In the genomic region with DNA sequence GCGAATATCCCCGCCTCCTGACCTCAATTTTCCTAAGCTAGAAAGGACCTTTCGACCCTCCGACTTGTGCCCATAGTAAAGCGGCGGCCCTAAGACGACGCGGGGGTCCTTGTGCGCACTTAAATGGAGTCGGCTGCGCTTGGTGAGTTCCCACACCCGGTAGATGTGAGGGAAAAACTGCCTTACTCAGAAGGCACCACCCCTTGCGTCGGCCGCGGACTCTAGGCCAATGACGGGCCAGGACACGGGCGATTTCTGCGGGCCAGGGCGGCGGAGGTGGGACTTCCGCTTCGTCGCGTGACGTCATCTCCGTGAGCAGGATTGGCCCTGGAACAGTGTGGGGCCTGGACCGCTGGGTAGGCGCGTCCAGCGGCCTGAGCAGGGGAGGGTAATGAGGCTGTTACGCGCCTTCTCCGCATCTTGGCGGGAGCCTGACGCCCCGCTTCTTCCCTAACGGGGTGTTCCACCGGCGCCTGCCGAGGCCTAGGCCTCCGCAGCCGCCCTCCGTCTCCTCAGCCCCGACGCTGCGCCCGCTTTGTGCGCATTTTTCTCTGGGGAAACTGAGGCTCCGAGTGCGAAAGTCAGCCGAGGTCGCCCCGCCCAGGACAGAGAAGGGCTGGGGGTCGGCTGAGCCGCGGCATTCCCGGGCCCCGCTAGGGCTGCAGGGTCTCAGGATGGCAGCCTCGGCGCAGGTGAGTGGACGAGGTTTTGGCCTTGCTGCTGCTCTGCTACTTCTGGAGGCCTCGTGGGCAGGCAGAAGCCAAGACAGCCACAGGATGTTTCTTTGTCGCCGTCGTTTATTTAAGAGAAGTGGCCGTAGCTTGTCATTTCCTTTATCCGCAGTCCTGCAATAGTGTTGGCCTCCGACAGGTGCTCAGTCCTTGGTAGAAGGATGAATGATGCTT, we compare ENCODE assay signal across 8 cellular contexts. TPM values are rescaled to one million over a fixed set of nuclear protein-coding genes. Genes with fewer than 3 reads are reported as not detected.
DNase-seq lines count a peak whose midpoint lies in the region; ATAC-seq, FAIRE-seq and TF ChIP-seq lines count a peak whose summit lies in the region.

A gene (plus strand): TSS at position 293 of the 905 bp plus-strand sequence. CDS start 382 bp downstream, at position 675.

- ATAC-seq in GM18498 (IDR thresholded peaks at IDR 0.05; ENCODE audit: unreplicated experiment) (peak; percentile 96), HG02938 (IDR thresholded peaks at IDR 0.05; ENCODE audit: unreplicated experiment) (peak; percentile 96), right cardiac atrium (peak; percentile 99), psoas muscle (peak; percentile 97 to 99 (median 98))

- H3K9me3 ChIP-seq in ascending aorta (peaks cover 20 to 37% of the 10 kb centered on the region in 2 donors), right cardiac atrium (ENCODE audit: control insufficient read depth, low read length) (no peaks in the 10 kb centered on the region), psoas muscle (peaks cover 4% of the 10 kb centered on the region)

- TF ChIP-seq CTCF in ascending aorta (IDR thresholded peaks at IDR 0.05) (no peak), psoas muscle (IDR thresholded peaks at IDR 0.05) (no peak)

- H3K27me3 ChIP-seq in ascending aorta (no peaks in the 10 kb centered on the region), right cardiac atrium (ENCODE audit: control insufficient read depth, insufficient read depth) (no peaks in the 10 kb centered on the region), psoas muscle (ENCODE audit: insufficient read depth in 3 of 3, low read length in 2 of 3) (peaks cover 0 to 3% (median 0%) of the 10 kb centered on the region in 3 donors)

- peak; percentile 93 for FAIRE-seq in urothelium cell line (lab: Jason Lieb, UNC)

- peaks cover 0 to 6% of the 10 kb centered on the region in 2 donors for H3K4me1 ChIP-seq in ascending aorta
- H3K4me1 ChIP-seq in right cardiac atrium (ENCODE audit: control insufficient read depth, insufficient read depth, low read length): no peaks in the 10 kb centered on the region
- H3K4me1 ChIP-seq in psoas muscle: peaks cover 12% of the 10 kb centered on the region

- DNase-seq in NCI-H187 (lab: John Stamatoyannopoulos, UW) (peak; percentile 89 to 94), T-helper 2 cell (peak; percentile 75 to 97 (median 85)), ascending aorta (ENCODE audit: low spot score in 2 of 2) (peak; percentile 82 to 95), right cardiac atrium (peak; percentile 97 to 99 (median 99)), psoas muscle (peak; percentile 97 to 98), urothelium cell line (ENCODE audit: low spot score) (peak; percentile 97)

- H3K27ac ChIP-seq in ascending aorta: peak within 1 kb of the TSS; percentile 82 to 87
- H3K27ac ChIP-seq in right cardiac atrium (ENCODE audit: low read length): peak within 1 kb of the TSS; percentile 83
- peak within 1 kb of the TSS; percentile 92 for H3K27ac ChIP-seq in psoas muscle

- H3K4me3 ChIP-seq in ascending aorta (peak within 1 kb of the TSS; percentile 65 to 69), right cardiac atrium (ENCODE audit: low read length) (peak within 1 kb of the TSS; percentile 73), psoas muscle (peak within 1 kb of the TSS; percentile 84)

- WGBS in right cardiac atrium: under 1% methylated on average over 71 of the region's 71 CpGs
- 0 to 1% (median 0%) methylated on average over 66 to 71 of the region's 71 CpGs for WGBS in psoas muscle, 3 donors

- peaks cover 22 to 26% of the 10 kb centered on the region in 2 donors for H3K36me3 ChIP-seq in ascending aorta
- peaks cover 5 to 23% of the 10 kb centered on the region in 2 donors for H3K36me3 ChIP-seq in psoas muscle (ENCODE audit: insufficient read depth in 1 of 2, low read depth in 1 of 2)

- intact Hi-C loops in ascending aorta (cut with DNase I) (loop anchor here (1.0 to 2.0 kb wide), 2 partner anchors 40 to 43 kb away; a partner anchor contains a TSS), right cardiac atrium (cut with DNase I) (no loop called here), psoas muscle (cut with DNase I) (loop anchor here (1.0 to 10.0 kb wide), 3 partner anchors 30 to 76 kb away; a partner anchor contains a TSS)

RNA-seq across cellular contexts. Expression of the gene that starts here (rescaled TPM):
- total RNA-seq in ascending aorta: 4.5 TPM
- 1 to 10 TPM; 5.8 to 7.6 (median 6.6) TPM for total RNA-seq in right cardiac atrium
- polyA plus RNA-seq in right cardiac atrium: 2.1 TPM
- 1 to 10 TPM; 6.7 to 6.8 (median 6.7) TPM for total RNA-seq in psoas muscle
- polyA plus RNA-seq in psoas muscle: 1 to 10 TPM; 1.0 to 3.9 (median 2.0) TPM

Comparison
In these comparisons a context has a peak if more than half of its experiments do, and no peak if none do; other contexts are left out.
1. Peak in every context shown above with its lines: DNase-seq, ATAC-seq, H3K4me3 ChIP-seq and H3K27ac ChIP-seq.
2. intact Hi-C loops: an anchor here in ascending aorta (1.0 to 2.0 kb wide) and psoas muscle (1.0 to 10.0 kb wide); none called in right cardiac atrium.